ENCODE assay signal across 8 cellular contexts in the genomic region with DNA sequence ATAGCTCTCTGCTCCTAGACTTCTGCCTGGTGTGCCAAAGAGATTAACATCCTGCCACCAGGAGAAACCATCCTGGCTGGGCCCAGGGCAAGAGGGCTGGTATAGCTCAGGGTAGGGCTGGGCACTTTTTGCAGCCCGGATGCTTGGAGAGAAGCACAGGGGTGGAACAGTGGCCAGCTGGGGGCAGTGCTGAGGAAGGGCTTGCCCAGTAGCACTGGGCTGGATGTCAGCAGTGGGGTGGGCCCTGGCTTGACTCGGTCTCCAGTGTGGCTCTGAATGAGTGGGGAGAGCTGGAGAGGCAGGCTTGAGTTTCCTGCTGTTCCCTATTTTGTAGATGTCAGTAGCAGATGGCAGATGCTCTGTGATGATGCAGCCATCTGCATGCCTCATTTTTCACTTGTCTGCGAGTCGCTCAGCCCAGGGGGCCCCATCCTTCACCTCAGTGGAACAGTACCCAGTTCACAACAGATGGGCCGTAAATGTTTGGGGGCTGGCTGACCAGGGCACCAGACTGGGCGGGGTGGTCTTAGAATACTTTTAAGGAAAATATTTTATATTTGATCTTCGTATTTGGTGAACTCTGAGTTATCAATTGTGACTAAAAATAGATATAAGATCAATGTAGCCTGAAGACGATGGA. TPM values are rescaled to one million over a fixed set of nuclear protein-coding genes. Genes with fewer than 3 reads are reported as not detected.
DNase-seq lines count a peak whose midpoint lies in the region; ATAC-seq and TF ChIP-seq lines count a peak whose summit lies in the region.

No MANE protein-coding gene starts in this region.

- peaks cover 8% of the 10 kb centered on the region for H3K36me3 Mint-ChIP-seq in activated CD4-positive, alpha-beta memory T cell treated with anti-CD3 and anti-CD28 coated beads, Interleukin-2, amount 10 ng/mL, durations not matched to agents 7 days and 5 days (ENCODE audit: low read depth)

- H3K27me3 ChIP-seq in A673 (replicated peaks; ENCODE audit: insufficient read depth, low read depth, low read length, poor library complexity) (peaks cover 2% of the 10 kb centered on the region), sigmoid colon (peaks cover 0 to 17% (median 0%) of the 10 kb centered on the region in 3 donors)

- H3K9me3 ChIP-seq in A673 (ENCODE audit: low read depth, low read length, poor library complexity, severe bottlenecking) (no peaks in the 10 kb centered on the region), sigmoid colon (no peaks in the 10 kb centered on the region)

- CTCF ChIA-PET in A673 (lab: Charles Lee) = interaction anchor here (0.5 to 0.8 kb wide), 2 partner anchors 44 to 167 kb away, joined by 3 to 9 read pairs; a partner anchor contains a TSS
- CTCF ChIA-PET in activated CD4-positive, alpha-beta memory T cell treated with anti-CD3 and anti-CD28 coated beads, Interleukin-2, amount 10 ng/mL, durations not matched to agents 7 days and 5 days (lab: Charles Lee) = interaction anchor here (0.7 to 2.3 kb wide), 10 partner anchors 9 to 173 kb away, joined by 3 to 19 read pairs (median 4); a partner anchor contains a TSS

- H3K4me3 Mint-ChIP-seq in activated CD4-positive, alpha-beta memory T cell treated with anti-CD3 and anti-CD28 coated beads, Interleukin-2, amount 10 ng/mL, durations not matched to agents 7 days and 5 days = no peak overlapping the region

- ATAC-seq in GM21515 (IDR thresholded peaks at IDR 0.05; ENCODE audit: unreplicated experiment) = no peak

- no peak for TF ChIP-seq POLR2A in sigmoid colon (IDR thresholded peaks at IDR 0.05)

- no peak overlapping the region for H3K27ac Mint-ChIP-seq in activated CD4-positive, alpha-beta memory T cell treated with anti-CD3 and anti-CD28 coated beads, Interleukin-2, amount 10 ng/mL, durations not matched to agents 7 days and 5 days

- H3K27ac ChIP-seq in A673 (ENCODE audit: low read depth, low read length, poor library complexity, severe bottlenecking) (no peak overlapping the region), sigmoid colon (no peak overlapping the region)

- H3K36me3 ChIP-seq in A673 (ENCODE audit: insufficient read depth, low read length, poor library complexity, severe bottlenecking) (no peaks in the 10 kb centered on the region), sigmoid colon (peaks cover under 1 to 25% (median 19%) of the 10 kb centered on the region in 4 donors)

- intact Hi-C loops in A673 (cut with micrococcal nuclease; ENCODE audit: unreplicated experiment) (no loop called here), sigmoid colon (cut with DNase I) (no loop called here)

- TF ChIP-seq EP300 in sigmoid colon (IDR thresholded peaks at IDR 0.05) = no peak

- no peaks in the 10 kb centered on the region for H3K4me1 Mint-ChIP-seq in activated CD4-positive, alpha-beta memory T cell treated with anti-CD3 and anti-CD28 coated beads, Interleukin-2, amount 10 ng/mL, durations not matched to agents 7 days and 5 days

- H3K9me3 Mint-ChIP-seq in activated CD4-positive, alpha-beta memory T cell treated with anti-CD3 and anti-CD28 coated beads, Interleukin-2, amount 10 ng/mL, durations not matched to agents 7 days and 5 days = no peaks in the 10 kb centered on the region

- peak; percentile 56 for TF ChIP-seq CTCF in A673 (conservative IDR thresholded peaks at IDR 0.05; ENCODE audit: low read depth, low read length)
- peak in 2 of 4 experiments; percentile 23 to 31 for TF ChIP-seq CTCF in sigmoid colon (IDR thresholded peaks at IDR 0.05)

- peak; percentile 16 for DNase-seq in A673 (ENCODE audit: low spot score)
- DNase-seq in HUDEP-2 (lab: John Stamatoyannopoulos, UW; ENCODE audit: unreplicated experiment in 76 of 76) = peak in 65 of 76 experiments; percentile 16 to 81 (median 56)
- DNase-seq in activated CD4-positive, alpha-beta memory T cell treated with anti-CD3 and anti-CD28 coated beads, Interleukin-2, amount 10 ng/mL, durations not matched to agents 7 days and 5 days = peak; percentile 48
- peak; percentile 47 for DNase-seq in fibroblast of gingiva (ENCODE audit: low read depth)
- peak; percentile 80 for DNase-seq in sigmoid colon
- DNase-seq in middle frontal gyrus (ENCODE audit: extremely low spot score, low spot score) = no peak
- DNase-seq in T1000 (lab: John Stamatoyannopoulos, UW) = no peak

- POLR2A ChIA-PET in A673 (lab: Charles Lee; ENCODE audit: low non-redundant PET) = no interaction called here
- POLR2A ChIA-PET in activated CD4-positive, alpha-beta memory T cell treated with anti-CD3 and anti-CD28 coated beads, Interleukin-2, amount 10 ng/mL, durations not matched to agents 7 days and 5 days (lab: Charles Lee) = no interaction called here

- WGBS in sigmoid colon, 2 donors = 79 to 84% methylated on average over 8 of the region's 8 CpGs

- H3K4me1 ChIP-seq in A673 (ENCODE audit: insufficient read depth, low read length, poor library complexity, severe bottlenecking) = no peaks in the 10 kb centered on the region
- no peaks in the 10 kb centered on the region for H3K4me1 ChIP-seq in sigmoid colon

- peaks cover 21% of the 10 kb centered on the region for H3K27me3 Mint-ChIP-seq in activated CD4-positive, alpha-beta memory T cell treated with anti-CD3 and anti-CD28 coated beads, Interleukin-2, amount 10 ng/mL, durations not matched to agents 7 days and 5 days

- no peak overlapping the region for H3K4me3 ChIP-seq in A673 (ENCODE audit: low read depth, low read length, poor library complexity, severe bottlenecking)
- no peak overlapping the region for H3K4me3 ChIP-seq in sigmoid colon

- BruUV-seq in A673 (replicated peaks; lab: Mats Ljungman, UMichigan) = no TSS peak

RNA-seq across cellular contexts. Expression of a gene that starts 56.4 kb away (rescaled TPM):
- total RNA-seq in A673 (2021) = 0.66 TPM in 1 of 2 replicates, not detected in the other
- not detected for total RNA-seq in activated CD4-positive, alpha-beta memory T cell treated with anti-CD3 and anti-CD28 coated beads, Interleukin-2, amount 10 ng/mL, durations not matched to agents 7 days and 5 days
- not detected for total RNA-seq in sigmoid colon
- not detected for polyA plus RNA-seq in sigmoid colon

Comparison
In these comparisons a context has a peak if more than half of its experiments do, and no peak if none do; other contexts are left out.
1. DNase-seq: peak in A673 (single experiment), HUDEP-2 (65 of 76), activated CD4-positive, alpha-beta memory T cell treated with anti-CD3 and anti-CD28 coated beads, Interleukin-2, amount 10 ng/mL, durations not matched to agents 7 days and 5 days (single experiment), fibroblast of gingiva (single experiment) and sigmoid colon (single experiment); none in middle frontal gyrus (single experiment) and T1000 (single experiment).